In the genomic region with DNA sequence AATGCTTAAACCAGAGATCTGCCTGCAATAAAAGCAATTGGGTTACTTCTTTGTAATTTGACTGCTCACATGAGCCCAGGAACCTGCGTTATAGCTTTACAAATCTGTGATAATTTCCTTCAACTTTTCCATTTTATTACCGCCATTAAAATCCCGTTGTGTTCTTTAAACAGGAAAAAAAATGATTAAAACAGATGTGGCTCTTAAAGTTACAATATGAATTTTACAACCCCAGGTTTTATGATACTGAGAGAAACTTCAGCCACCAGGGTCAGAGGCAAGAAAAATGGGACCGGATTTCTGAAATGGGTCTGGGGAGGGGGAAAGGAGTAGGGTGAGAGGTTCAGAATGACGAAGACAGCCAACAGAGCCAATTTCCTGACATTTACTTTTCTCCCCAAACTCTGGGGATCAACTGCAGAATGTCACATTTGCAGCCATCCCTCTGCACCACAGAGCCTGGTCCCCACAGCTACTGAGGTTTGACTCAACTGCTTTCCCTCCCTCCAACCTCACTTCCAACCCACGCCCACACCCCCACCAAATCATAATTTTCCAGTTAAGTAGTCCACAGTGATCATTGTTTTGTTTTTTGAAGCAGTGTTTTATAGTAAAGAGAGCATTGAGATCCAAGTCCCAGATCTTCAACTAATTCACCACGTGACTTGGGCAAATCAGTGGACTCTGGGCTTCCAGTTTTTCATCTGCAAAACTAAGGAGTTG, we compare ENCODE assay signal across 24 cellular contexts.
"Had no signal": no experiment of that assay in that cellular context is flagged by ENCODE, and none has a peak within 500 bp of the region (broad histone marks: within the 10 kb centered on the region; RNA-seq: fewer than 3 reads in every experiment).

No MANE protein-coding gene starts in this region.

- H3K36me3 Mint-ChIP-seq: activated CD4-positive, alpha-beta memory T cell treated with anti-CD3 and anti-CD28 coated beads for 36 hours; activated naive CD8-positive, alpha-beta T cell; WTC11 had no signal

- H3K4me1 Mint-ChIP-seq: activated CD4-positive, alpha-beta T cell treated with anti-CD3 and anti-CD28 coated beads, Interleukin-2, amount 10 ng/mL, durations not matched to agents 24 days and 14 days had no signal

- H3K27ac Mint-ChIP-seq: activated CD4-positive, alpha-beta memory T cell treated with anti-CD3 and anti-CD28 coated beads for 36 hours; activated CD4-positive, alpha-beta T cell treated with anti-CD3 and anti-CD28 coated beads, Interleukin-2, amount 10 ng/mL, durations not matched to agents 24 days and 14 days; activated naive CD4-positive, alpha-beta T cell treated with anti-CD3 and anti-CD28 coated beads for 36 hours; activated naive CD8-positive, alpha-beta T cell; WTC11 had no signal

- H3K9me3 Mint-ChIP-seq: activated CD4-positive, alpha-beta memory T cell treated with anti-CD3 and anti-CD28 coated beads for 36 hours; activated CD4-positive, alpha-beta T cell treated with anti-CD3 and anti-CD28 coated beads, Interleukin-2, amount 10 ng/mL, durations not matched to agents 24 days and 14 days; activated naive CD4-positive, alpha-beta T cell treated with anti-CD3 and anti-CD28 coated beads for 36 hours; activated T-cell treated with anti-CD3 and anti-CD28 coated beads, Interleukin-2, amount 50 U/mL, for 4 hours; WTC11 had no signal

- H3K36me3 ChIP-seq: MG63, Peyer's patch, SJSA1 had no signal

- H3K27ac ChIP-seq: Peyer's patch, RWPE1, SJSA1 had no signal

- H3K27me3 ChIP-seq: MG63, Peyer's patch had no signal

- H3K4me3 ChIP-seq: MG63, Peyer's patch, SJSA1 had no signal

- H3K9me3 ChIP-seq: MG63, Peyer's patch, SJSA1 had no signal

- ATAC-seq: activated T-cell treated with anti-CD3 and anti-CD28 coated beads, Interleukin-2, amount 50 U/mL, for 4 hours; SK-N-SH treated with all-trans-retinoic acid at 6 μM for 48 hours; WTC11 had no signal

- H3K4me1 ChIP-seq: Peyer's patch had no signal

- DNase-seq: activated CD4-positive, alpha-beta memory T cell treated with anti-CD3 and anti-CD28 coated beads for 36 hours; activated CD4-positive, alpha-beta T cell treated with anti-CD3 and anti-CD28 coated beads, Interleukin-2, amount 10 ng/mL, durations not matched to agents 24 days and 14 days; activated CD4-positive, CD25-positive, alpha-beta regulatory T cell treated with anti-CD3 and anti-CD28 coated beads, Interleukin-2, amount 50 U/mL, for 72 hours; activated CD8-positive, alpha-beta memory T cell treated with anti-CD3 and anti-CD28 coated beads for 24 hours; activated gamma-delta T cell; activated naive CD4-positive, alpha-beta T cell treated with anti-CD3 and anti-CD28 coated beads for 36 hours; activated T-cell treated with anti-CD3 and anti-CD28 coated beads, Interleukin-2, amount 50 U/mL, for 4 hours; MG63; MV-4-11; NCI-H1092 treated with DMSO at 0.1 percent for 48 hours; NCI-H1417 treated with DMSO at 0.1 percent for 48 hours; NCI-H1694; NCI-H2029; NCI-H2107; NCI-H345; NCI-H524; Peyer's patch; Right ventricle myocardium superior; SW 1271 had no signal

- H3K4me3 Mint-ChIP-seq: activated CD4-positive, alpha-beta memory T cell treated with anti-CD3 and anti-CD28 coated beads for 36 hours; activated CD4-positive, alpha-beta T cell treated with anti-CD3 and anti-CD28 coated beads, Interleukin-2, amount 10 ng/mL, durations not matched to agents 24 days and 14 days; activated naive CD4-positive, alpha-beta T cell treated with anti-CD3 and anti-CD28 coated beads for 36 hours; activated naive CD8-positive, alpha-beta T cell; activated T-cell treated with anti-CD3 and anti-CD28 coated beads, Interleukin-2, amount 50 U/mL, for 4 hours; WTC11 had no signal
